ENCODE assay signal across 8 cellular contexts in the genomic region with DNA sequence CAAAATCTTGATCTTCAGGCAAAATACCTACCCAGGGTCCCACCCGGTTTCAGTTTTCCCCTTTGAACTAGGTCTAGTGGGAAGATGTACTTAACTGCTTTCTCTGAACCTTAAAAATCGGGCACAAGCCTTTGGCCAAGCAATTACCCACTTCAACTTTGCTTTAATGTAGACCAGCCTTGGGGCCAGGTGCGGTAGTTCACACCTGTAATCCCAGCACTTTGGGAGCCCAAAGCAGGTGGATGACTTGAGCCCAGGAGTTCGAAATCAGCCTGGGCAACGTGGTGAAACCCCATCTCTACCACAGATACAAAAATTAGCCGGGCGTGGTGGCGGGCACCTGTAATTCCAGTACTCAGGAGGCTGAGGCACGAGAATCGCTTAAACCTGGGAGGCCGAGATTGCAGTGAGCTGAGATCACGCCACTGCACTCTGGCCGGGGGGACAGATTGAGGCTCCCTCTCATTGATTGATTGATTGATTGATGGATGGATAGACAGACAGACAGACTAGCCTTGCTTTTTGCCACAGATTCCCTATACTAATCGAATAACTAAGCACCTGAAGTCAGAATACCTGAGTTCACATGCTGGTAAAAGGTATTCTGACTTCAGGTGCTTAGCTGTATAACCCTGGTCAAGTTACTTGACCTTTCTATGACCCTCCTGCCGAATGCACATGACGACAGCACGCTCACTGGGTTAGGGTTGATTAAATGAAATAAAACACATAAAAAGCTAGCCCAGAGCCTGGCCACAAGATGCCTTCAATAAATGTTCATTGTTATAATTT. TPM values are rescaled to one million over a fixed set of nuclear protein-coding genes. Genes with fewer than 3 reads are reported as not detected.
DNase-seq lines count a peak whose midpoint lies in the region; ATAC-seq and TF ChIP-seq lines count a peak whose summit lies in the region.

No MANE protein-coding gene starts in this region.

- no peaks in the 10 kb centered on the region for H3K27me3 Mint-ChIP-seq in T-helper 2 cell treated with Interferon-gamma antibody and Interleukin-4, amounts not matched to agents 5 μg/mL and 100 μg/mL, for 36 hours (ENCODE audit: low read depth)
- no peaks in the 10 kb centered on the region for H3K27me3 Mint-ChIP-seq in activated naive CD8-positive, alpha-beta T cell treated with anti-CD3 and anti-CD28 coated beads, Interleukin-2, amount 50 U/mL, for 24 hours

- H3K4me1 ChIP-seq in stomach, result peaks cover 30 to 81% (median 52%) of the 10 kb centered on the region in 4 donors

- H3K9me3 Mint-ChIP-seq in T-helper 2 cell treated with Interferon-gamma antibody and Interleukin-4, amounts not matched to agents 5 μg/mL and 100 μg/mL, for 36 hours, result no peaks in the 10 kb centered on the region
- H3K9me3 Mint-ChIP-seq in activated naive CD8-positive, alpha-beta T cell treated with anti-CD3 and anti-CD28 coated beads, Interleukin-2, amount 50 U/mL, for 24 hours, result no peaks in the 10 kb centered on the region

- intact Hi-C loops in stomach (cut with DNase I; ENCODE audit: low total_unique reads), result no loop called here

- peaks cover 8% of the 10 kb centered on the region for H3K36me3 Mint-ChIP-seq in T-helper 2 cell treated with Interferon-gamma antibody and Interleukin-4, amounts not matched to agents 5 μg/mL and 100 μg/mL, for 36 hours (ENCODE audit: low read depth)
- H3K36me3 Mint-ChIP-seq in activated naive CD8-positive, alpha-beta T cell treated with anti-CD3 and anti-CD28 coated beads, Interleukin-2, amount 50 U/mL, for 24 hours (ENCODE audit: low read depth), result no peaks in the 10 kb centered on the region

- peaks cover 28% of the 10 kb centered on the region for H3K4me1 Mint-ChIP-seq in T-helper 2 cell treated with Interferon-gamma antibody and Interleukin-4, amounts not matched to agents 5 μg/mL and 100 μg/mL, for 36 hours (ENCODE audit: low read depth)
- H3K4me1 Mint-ChIP-seq in activated naive CD8-positive, alpha-beta T cell treated with anti-CD3 and anti-CD28 coated beads, Interleukin-2, amount 50 U/mL, for 24 hours, result peaks cover 35% of the 10 kb centered on the region

- no peak for TF ChIP-seq POLR2A in stomach (IDR thresholded peaks at IDR 0.05)

- peak overlapping the region; percentile 60 for H3K4me3 ChIP-seq in kidney epithelial cell (ENCODE audit: low read depth, low read length)
- peak overlapping the region; percentile 63 to 96 (median 85) for H3K4me3 ChIP-seq in stomach

- no peak for TF ChIP-seq EP300 in stomach (IDR thresholded peaks at IDR 0.05)

- H3K36me3 ChIP-seq in kidney epithelial cell (ENCODE audit: control insufficient read depth, insufficient read depth, low read length) (no peaks in the 10 kb centered on the region), stomach (peaks cover 5 to 13% (median 9%) of the 10 kb centered on the region in 4 donors)

- peak overlapping the region; percentile 92 for H3K4me3 Mint-ChIP-seq in T-helper 2 cell treated with Interferon-gamma antibody and Interleukin-4, amounts not matched to agents 5 μg/mL and 100 μg/mL, for 36 hours
- H3K4me3 Mint-ChIP-seq in activated naive CD8-positive, alpha-beta T cell treated with anti-CD3 and anti-CD28 coated beads, Interleukin-2, amount 50 U/mL, for 24 hours, result peak overlapping the region; percentile 88

- WGBS in stomach, 5 donors, result 67 to 79% (median 72%) methylated on average over 17 of the region's 17 CpGs

- H3K9me3 ChIP-seq in stomach, result no peaks in the 10 kb centered on the region

- no peak for DNase-seq in T-helper 2 cell treated with Interferon-gamma antibody and Interleukin-4, amounts not matched to agents 5 μg/mL and 100 μg/mL, for 36 hours (ENCODE audit: low spot score)
- DNase-seq in T-helper 2 cell (no peak), kidney epithelial cell (ENCODE audit: low read depth) (no peak), stomach (no peak), COR-L47 (lab: John Stamatoyannopoulos, UW) (no peak), SHP77 (lab: John Stamatoyannopoulos, UW) (no peak)
- no peak for DNase-seq in activated naive CD8-positive, alpha-beta T cell treated with anti-CD3 and anti-CD28 coated beads, Interleukin-2, amount 50 U/mL, for 24 hours

- no peak for ATAC-seq in activated naive CD8-positive, alpha-beta T cell treated with anti-CD3 and anti-CD28 coated beads, Interleukin-2, amount 50 U/mL, for 24 hours
- ATAC-seq in HG02973 (IDR thresholded peaks at IDR 0.05; ENCODE audit: unreplicated experiment), result no peak

- H3K27me3 ChIP-seq in kidney epithelial cell (ENCODE audit: control insufficient read depth, insufficient read depth, low read length) (no peaks in the 10 kb centered on the region), stomach (no peaks in the 10 kb centered on the region)

- peak overlapping the region; percentile 76 for H3K27ac Mint-ChIP-seq in T-helper 2 cell treated with Interferon-gamma antibody and Interleukin-4, amounts not matched to agents 5 μg/mL and 100 μg/mL, for 36 hours
- peak overlapping the region; percentile 86 for H3K27ac Mint-ChIP-seq in activated naive CD8-positive, alpha-beta T cell treated with anti-CD3 and anti-CD28 coated beads, Interleukin-2, amount 50 U/mL, for 24 hours

- TF ChIP-seq CTCF in kidney epithelial cell (IDR thresholded peaks at IDR 0.05; ENCODE audit: insufficient read depth, low read length, poor library complexity, severe bottlenecking) (no peak), stomach (IDR thresholded peaks at IDR 0.05) (no peak)

- peak overlapping the region in 4 of 5 donors; percentile 98 to 100 (median 100) for H3K27ac ChIP-seq in stomach

RNA-seq across cellular contexts. Expression of gene CLIP1, which starts 1.8 kb away (rescaled TPM):
- total RNA-seq in kidney epithelial cell (58.2 and 58.7 TPM in 2 replicates), stomach (100 to 1,000 TPM in 1 of 5 donors, 10 to 100 TPM in 4; 66.6 to 133 (median 87.5) TPM)
- polyA plus RNA-seq in stomach, result 10 to 100 TPM; 16.0 to 16.7 (median 16.2) TPM
